17 cellular contexts compared by ENCODE assay signal in the genomic region with DNA sequence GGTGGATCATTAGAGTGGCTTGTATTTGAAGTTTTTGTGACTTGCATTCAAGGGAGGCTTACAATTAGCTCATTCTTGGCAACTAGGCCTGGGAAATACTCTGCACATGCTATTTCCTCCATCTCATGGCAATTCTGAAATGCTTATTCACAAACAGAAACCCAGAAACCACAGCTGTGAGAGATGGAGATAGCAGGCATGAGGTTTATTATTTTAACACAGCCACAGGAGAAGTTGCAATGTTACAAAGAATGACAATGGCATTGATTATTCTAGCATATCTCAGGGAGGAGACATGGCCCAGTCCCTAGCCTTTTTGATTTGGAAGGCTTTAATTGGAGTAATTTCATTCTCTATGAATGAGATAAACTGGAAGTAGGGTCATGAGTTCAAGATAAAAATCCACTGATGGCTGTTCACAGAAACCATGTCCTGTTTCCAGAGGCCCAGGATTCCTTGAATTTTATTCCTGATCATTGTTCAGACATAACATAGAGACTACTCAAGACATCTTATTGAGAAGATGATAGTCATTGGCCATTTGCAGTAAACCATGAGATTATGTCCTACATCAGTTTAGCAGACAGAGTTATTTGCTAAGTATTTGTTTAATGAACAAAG.
DNase-seq lines count a peak whose midpoint lies in the region; ATAC-seq and TF ChIP-seq lines count a peak whose summit lies in the region.
"Had no signal": no experiment of that assay in that cellular context is flagged by ENCODE, and none has a peak within 500 bp of the region (broad histone marks: within the 10 kb centered on the region; RNA-seq: fewer than 3 reads in every experiment).

No MANE protein-coding gene starts in this region.

- H3K36me3 ChIP-seq in right atrium auricular region = no peaks in the 10 kb centered on the region

- H3K27ac Mint-ChIP-seq in T-helper 2 cell treated with Interferon-gamma antibody and Interleukin-4, amounts not matched to agents 5 μg/mL and 100 μg/mL, for 36 hours = no peak overlapping the region
- H3K27ac Mint-ChIP-seq in glutamatergic neuron (ENCODE audit: unreplicated experiment) = no peak overlapping the region
- H3K27ac Mint-ChIP-seq: activated B cell treated with CpG ODN at 0.5 μM for 24 hours; activated T-cell treated with anti-CD3 and anti-CD28 coated beads, Interleukin-2, amount 50 U/mL, for 72 hours; memory B cell had no signal

- TF ChIP-seq CTCF in right atrium auricular region (IDR thresholded peaks at IDR 0.05) = no peak
- no peak for TF ChIP-seq CTCF in glutamatergic neuron (IDR thresholded peaks at IDR 0.05; ENCODE audit: partially characterized antibody, unreplicated experiment)

- no peaks in the 10 kb centered on the region for H3K9me3 Mint-ChIP-seq in T-helper 2 cell treated with Interferon-gamma antibody and Interleukin-4, amounts not matched to agents 5 μg/mL and 100 μg/mL, for 36 hours
- no peaks in the 10 kb centered on the region for H3K9me3 Mint-ChIP-seq in glutamatergic neuron (ENCODE audit: unreplicated experiment)
- H3K9me3 Mint-ChIP-seq: activated B cell treated with CpG ODN at 0.5 μM for 24 hours, memory B cell had no signal

- H3K27me3 ChIP-seq in right atrium auricular region = no peaks in the 10 kb centered on the region
- H3K27me3 ChIP-seq: foreskin keratinocyte had no signal

- H3K27ac ChIP-seq in right atrium auricular region = peak overlapping the region in 1 of 2 donors; percentile 29
- H3K27ac ChIP-seq: foreskin keratinocyte, HL-60 had no signal

- H3K4me1 Mint-ChIP-seq in T-helper 2 cell treated with Interferon-gamma antibody and Interleukin-4, amounts not matched to agents 5 μg/mL and 100 μg/mL, for 36 hours (ENCODE audit: low read depth) = no peaks in the 10 kb centered on the region
- no peaks in the 10 kb centered on the region for H3K4me1 Mint-ChIP-seq in glutamatergic neuron (ENCODE audit: low read depth, unreplicated experiment)
- H3K4me1 Mint-ChIP-seq: activated B cell treated with CpG ODN at 0.5 μM for 24 hours had no signal

- no peaks in the 10 kb centered on the region for H3K36me3 Mint-ChIP-seq in T-helper 2 cell treated with Interferon-gamma antibody and Interleukin-4, amounts not matched to agents 5 μg/mL and 100 μg/mL, for 36 hours (ENCODE audit: low read depth)
- no peaks in the 10 kb centered on the region for H3K36me3 Mint-ChIP-seq in glutamatergic neuron (ENCODE audit: unreplicated experiment)
- H3K36me3 Mint-ChIP-seq: memory B cell had no signal

- intact Hi-C loops in Right ventricle myocardium inferior (cut with DNase I) (no loop called here), left cardiac atrium (cut with DNase I) (no loop called here)

- no peak overlapping the region for H3K4me3 Mint-ChIP-seq in T-helper 2 cell treated with Interferon-gamma antibody and Interleukin-4, amounts not matched to agents 5 μg/mL and 100 μg/mL, for 36 hours
- no peak overlapping the region for H3K4me3 Mint-ChIP-seq in glutamatergic neuron (ENCODE audit: unreplicated experiment)
- H3K4me3 Mint-ChIP-seq: activated B cell treated with CpG ODN at 0.5 μM for 24 hours; activated T-cell treated with anti-CD3 and anti-CD28 coated beads, Interleukin-2, amount 50 U/mL, for 72 hours; memory B cell had no signal

- ATAC-seq in Right ventricle myocardium inferior (peak; percentile 70), left cardiac atrium (peak; percentile 59 to 78)
- ATAC-seq: activated T-cell treated with anti-CD3 and anti-CD28 coated beads, Interleukin-2, amount 50 U/mL, for 72 hours; foreskin keratinocyte had no signal

- DNase-seq in Right ventricle myocardium inferior (ENCODE audit: missing footprints) = no peak
- no peak for DNase-seq in right atrium auricular region (ENCODE audit: low spot score)
- DNase-seq in astrocyte of the hippocampus (ENCODE audit: low read depth, low spot score) = peak; percentile 89
- DNase-seq in left cardiac atrium = no peak
- DNase-seq in stromal cell of bone marrow (ENCODE audit: low read depth) = peak; percentile 59
- no peak for DNase-seq in T-helper 2 cell treated with Interferon-gamma antibody and Interleukin-4, amounts not matched to agents 5 μg/mL and 100 μg/mL, for 36 hours (ENCODE audit: low spot score)
- no peak for DNase-seq in SHP77 (lab: John Stamatoyannopoulos, UW)
- no peak for DNase-seq in glutamatergic neuron
- DNase-seq: 8988T; activated B cell treated with CpG ODN at 0.5 μM for 24 hours; activated T-cell treated with anti-CD3 and anti-CD28 coated beads, Interleukin-2, amount 50 U/mL, for 72 hours; DMS79 treated with DMSO at 0.1 percent for 48 hours; foreskin keratinocyte; NCI-H1092; NCI-H69 had no signal

- no peak overlapping the region for H3K4me3 ChIP-seq in right atrium auricular region

- no peaks in the 10 kb centered on the region for H3K4me1 ChIP-seq in right atrium auricular region
- H3K4me1 ChIP-seq: foreskin keratinocyte had no signal

- no peaks in the 10 kb centered on the region for H3K9me3 ChIP-seq in right atrium auricular region

- no peaks in the 10 kb centered on the region for H3K27me3 Mint-ChIP-seq in T-helper 2 cell treated with Interferon-gamma antibody and Interleukin-4, amounts not matched to agents 5 μg/mL and 100 μg/mL, for 36 hours (ENCODE audit: low read depth)
- no peaks in the 10 kb centered on the region for H3K27me3 Mint-ChIP-seq in glutamatergic neuron (ENCODE audit: unreplicated experiment)
- H3K27me3 Mint-ChIP-seq: activated B cell treated with CpG ODN at 0.5 μM for 24 hours had no signal

Comparison
In these comparisons a context has a peak if more than half of its experiments do, and no peak if none do; other contexts are left out.
1. DNase-seq: peak in astrocyte of the hippocampus (single experiment) and stromal cell of bone marrow (single experiment); none in Right ventricle myocardium inferior (single experiment), right atrium auricular region (single experiment), left cardiac atrium (single experiment), T-helper 2 cell treated with Interferon-gamma antibody and Interleukin-4, amounts not matched to agents 5 μg/mL and 100 μg/mL, for 36 hours (single experiment), SHP77 (0 of 2) and glutamatergic neuron (single experiment).